In the genomic region with DNA sequence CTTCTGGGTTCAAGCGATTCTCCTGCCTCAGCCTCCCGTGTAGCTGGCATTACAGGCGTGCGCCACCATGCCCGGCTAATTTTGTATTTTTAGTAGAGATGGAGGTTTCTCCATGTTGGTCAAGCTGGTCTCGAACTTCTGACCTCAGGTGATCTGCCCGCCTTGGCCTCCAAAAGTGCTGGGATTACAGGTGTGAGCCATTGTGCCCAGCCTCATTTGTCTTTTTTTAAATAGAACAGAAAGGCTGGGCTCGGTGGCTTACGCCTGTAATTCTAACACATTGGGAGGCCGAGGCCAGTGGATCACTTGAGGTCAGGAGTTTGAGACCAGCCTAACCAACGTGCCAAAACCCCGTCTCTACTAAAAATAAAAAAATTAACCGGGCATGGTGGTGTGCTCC, we compare ENCODE assay signal across 11 cellular contexts. TPM values are rescaled to one million over a fixed set of nuclear protein-coding genes. Genes with fewer than 3 reads are reported as not detected.
A peak's percentile ranks its signal among the peaks of the same experiment; 100 is the strongest.
DNase-seq lines count a peak whose midpoint lies in the region; ATAC-seq and TF ChIP-seq lines count a peak whose summit lies in the region.
"Not testable (repeated sequence)": the region's sequence is repeated elsewhere in the genome, so short reads cannot be mapped to it uniquely, and the experiment has no call there.
"Had no signal": no experiment of that assay in that cellular context is flagged by ENCODE, and none has a peak within 500 bp of the region (broad histone marks: within the 10 kb centered on the region; RNA-seq: fewer than 3 reads in every experiment).

No MANE protein-coding gene starts in this region.

- H3K9me3 Mint-ChIP-seq in CD4-positive, CD25-positive, alpha-beta regulatory T cell; T-helper 1 cell treated with Interleukin-12 subunit alpha and Interleukin-12 subunit beta and Interleukin-4 antibody, amounts not matched to agents 30 μg/mL and 1 μg/mL, for 36 hours; activated T-cell treated with anti-CD3 and anti-CD28 coated beads, Interleukin-2, amount 50 U/mL, for 4 hours; activated naive CD8-positive, alpha-beta T cell treated with anti-CD3 and anti-CD28 coated beads for 36 hours; natural killer cell: not testable (repeated sequence)

- peaks cover 81% of the 10 kb centered on the region for H3K79me2 ChIP-seq in HCT116 (ENCODE audit: insufficient read depth, low read length)

- RAD21 ChIA-PET in HCT116 (lab: Charles Lee; ENCODE audit: low non-redundant PET in 1 of 2, low total read pairs in 2 of 2, uncharacterized antibody in 2 of 2, unreplicated experiment in 2 of 2): interaction anchor here (0.7 kb wide), 4 partner anchors 45 to 164 kb away, joined by 3 to 9 read pairs (median 3); no protein-coding TSS in a partner anchor

- not testable (repeated sequence) for H3K4me3 ChIP-seq in CD4-positive, CD25-positive, alpha-beta regulatory T cell (ENCODE audit: low read depth, low read length); skeletal muscle satellite cell (ENCODE audit: low read length)
- peak overlapping the region; percentile 98 to 100 for H3K4me3 ChIP-seq in HCT116 (replicated peaks in 1 of 2; ENCODE audit: low read depth in 1 of 2, low read length in 2 of 2)

- not testable (repeated sequence) for TF ChIP-seq CTCF in HCT116 (IDR thresholded peaks at IDR 0.05 in 2 of 3, conservative IDR thresholded peaks at IDR 0.05 in 1 of 3; ENCODE audit: borderline replicate concordance in 1 of 3, insufficient read depth in 1 of 3, low read depth in 2 of 3, low read length in 2 of 3); natural killer cell (IDR thresholded peaks at IDR 0.05)

- intact Hi-C loops in HCT116 (cut with micrococcal nuclease): loop anchor here (10.0 kb wide), 2 partner anchors 108 to 132 kb away; partner anchors contain the start of genes LIME1, SAMD10 and SLC2A4RG
- intact Hi-C loops in natural killer cell (cut with micrococcal nuclease): not testable (repeated sequence)

- DNase-seq in CD4-positive, CD25-positive, alpha-beta regulatory T cell; HCT116 (ENCODE audit: low read depth, low spot score); activated T-cell treated with anti-CD3 and anti-CD28 coated beads, Interleukin-2, amount 50 U/mL, for 4 hours; activated naive CD8-positive, alpha-beta T cell treated with anti-CD3 and anti-CD28 coated beads for 36 hours; epithelial cell of prostate (ENCODE audit: low read depth, low spot score); natural killer cell: not testable (repeated sequence)

- H3K36me3 ChIP-seq in CD4-positive, CD25-positive, alpha-beta regulatory T cell (ENCODE audit: control insufficient read depth, insufficient read depth, low read length): peaks cover 25% of the 10 kb centered on the region
- H3K36me3 ChIP-seq in HCT116 (ENCODE audit: control insufficient read depth in 1 of 2, insufficient read depth in 2 of 2, low read length in 2 of 2): peaks cover 20 to 39% of the 10 kb centered on the region in 2 experiments
- H3K36me3 ChIP-seq in skeletal muscle satellite cell (ENCODE audit: insufficient read depth, low read length): peaks cover 37% of the 10 kb centered on the region

- TF ChIP-seq POLR2A in HCT116 (IDR thresholded peaks at IDR 0.05; ENCODE audit: borderline replicate concordance, extremely low read depth, insufficient read depth, insufficient read length): not testable (repeated sequence)

- BruUV-seq in HCT116 (replicated peaks; lab: Mats Ljungman, UMichigan): not testable (repeated sequence)

- not testable (repeated sequence) for TF ChIP-seq RAD21 in HCT116 (IDR thresholded peaks at IDR 0.05; ENCODE audit: low read depth)

- H3K4me2 ChIP-seq in HCT116 (ENCODE audit: low read length) (peak overlapping the region; percentile 88), skeletal muscle satellite cell (ENCODE audit: low read length) (peak overlapping the region; percentile 85)

- not testable (repeated sequence) for H3K27me3 Mint-ChIP-seq in CD4-positive, CD25-positive, alpha-beta regulatory T cell; T-helper 1 cell treated with Interleukin-12 subunit alpha and Interleukin-12 subunit beta and Interleukin-4 antibody, amounts not matched to agents 30 μg/mL and 1 μg/mL, for 36 hours (ENCODE audit: low read depth); activated T-cell treated with anti-CD3 and anti-CD28 coated beads, Interleukin-2, amount 50 U/mL, for 4 hours (ENCODE audit: low read depth); activated naive CD8-positive, alpha-beta T cell treated with anti-CD3 and anti-CD28 coated beads for 36 hours; natural killer cell (ENCODE audit: low read depth in 2 of 2)

- not testable (repeated sequence) for H3K27ac Mint-ChIP-seq in CD4-positive, CD25-positive, alpha-beta regulatory T cell; T-helper 1 cell treated with Interleukin-12 subunit alpha and Interleukin-12 subunit beta and Interleukin-4 antibody, amounts not matched to agents 30 μg/mL and 1 μg/mL, for 36 hours; activated naive CD8-positive, alpha-beta T cell treated with anti-CD3 and anti-CD28 coated beads for 36 hours; natural killer cell

- H3K4me1 Mint-ChIP-seq in CD4-positive, CD25-positive, alpha-beta regulatory T cell: peaks cover 0 to 32% (median 24%) of the 10 kb centered on the region in 4 donors
- peaks cover 21% of the 10 kb centered on the region for H3K4me1 Mint-ChIP-seq in T-helper 1 cell treated with Interleukin-12 subunit alpha and Interleukin-12 subunit beta and Interleukin-4 antibody, amounts not matched to agents 30 μg/mL and 1 μg/mL, for 36 hours (ENCODE audit: low read depth)
- peaks cover 23% of the 10 kb centered on the region for H3K4me1 Mint-ChIP-seq in activated T-cell treated with anti-CD3 and anti-CD28 coated beads, Interleukin-2, amount 50 U/mL, for 4 hours (ENCODE audit: low read depth)
- peaks cover 19% of the 10 kb centered on the region for H3K4me1 Mint-ChIP-seq in activated naive CD8-positive, alpha-beta T cell treated with anti-CD3 and anti-CD28 coated beads for 36 hours
- peaks cover 26 to 30% of the 10 kb centered on the region in 2 donors for H3K4me1 Mint-ChIP-seq in natural killer cell

- CTCF ChIA-PET in HCT116 (lab: Charles Lee): interaction anchor here (0.8 to 2.5 kb wide), 4 partner anchors 160 to 329 kb away, joined by 3 to 20 read pairs (median 4); partner anchors contain the start of genes ARFRP1, PTK6 and ZGPAT

- POLR2A ChIA-PET in HCT116 (lab: Charles Lee): interaction anchor here (0.7 to 3.2 kb wide), 4 partner anchors 9 to 330 kb away, joined by 3 to 15 read pairs (median 4); partner anchors contain the start of genes ARFRP1, PTK6 and ZGPAT

- not testable (repeated sequence) for H4K20me1 ChIP-seq in HCT116 (ENCODE audit: insufficient read depth)

- not testable (repeated sequence) for ATAC-seq in CD4-positive, CD25-positive, alpha-beta regulatory T cell (ENCODE audit: low read depth in 2 of 2); HCT116; activated T-cell treated with anti-CD3 and anti-CD28 coated beads, Interleukin-2, amount 50 U/mL, for 4 hours; natural killer cell

- not testable (repeated sequence) for H3K9me3 ChIP-seq in CD4-positive, CD25-positive, alpha-beta regulatory T cell (ENCODE audit: control insufficient read depth in 2 of 2, low read length in 2 of 2); HCT116 (ENCODE audit: control insufficient read depth in 1 of 2, insufficient read depth in 1 of 2, low read depth in 1 of 2, low read length in 2 of 2); skeletal muscle satellite cell (replicated peaks; ENCODE audit: low read length)

- not testable (repeated sequence) for H3K27ac ChIP-seq in CD4-positive, CD25-positive, alpha-beta regulatory T cell (ENCODE audit: insufficient read depth, low read length, poor library complexity, severe bottlenecking)
- H3K27ac ChIP-seq in HCT116 (ENCODE audit: low read depth, low read length): peak overlapping the region; percentile 95
- peak overlapping the region; percentile 99 for H3K27ac ChIP-seq in epithelial cell of prostate

- H3K4me3 Mint-ChIP-seq in CD4-positive, CD25-positive, alpha-beta regulatory T cell: peak overlapping the region; percentile 93 to 97 (median 95)
- H3K4me3 Mint-ChIP-seq in T-helper 1 cell treated with Interleukin-12 subunit alpha and Interleukin-12 subunit beta and Interleukin-4 antibody, amounts not matched to agents 30 μg/mL and 1 μg/mL, for 36 hours: peak overlapping the region; percentile 37
- peak overlapping the region; percentile 88 for H3K4me3 Mint-ChIP-seq in activated T-cell treated with anti-CD3 and anti-CD28 coated beads, Interleukin-2, amount 50 U/mL, for 4 hours
- peak overlapping the region; percentile 32 for H3K4me3 Mint-ChIP-seq in activated naive CD8-positive, alpha-beta T cell treated with anti-CD3 and anti-CD28 coated beads for 36 hours
- H3K4me3 Mint-ChIP-seq in natural killer cell: peak overlapping the region; percentile 52

- not testable (repeated sequence) for H3K9me2 ChIP-seq in HCT116 (ENCODE audit: insufficient read depth)

- peak overlapping the region; percentile 100 for H3K9ac ChIP-seq in HCT116 (ENCODE audit: low read length)
- H3K9ac ChIP-seq in skeletal muscle satellite cell (ENCODE audit: low read depth, low read length): not testable (repeated sequence)

- H3K36me3 Mint-ChIP-seq in CD4-positive, CD25-positive, alpha-beta regulatory T cell; natural killer cell: not testable (repeated sequence)
- H3K36me3 Mint-ChIP-seq in T-helper 1 cell treated with Interleukin-12 subunit alpha and Interleukin-12 subunit beta and Interleukin-4 antibody, amounts not matched to agents 30 μg/mL and 1 μg/mL, for 36 hours (ENCODE audit: low read depth): peaks cover 12% of the 10 kb centered on the region
- H3K36me3 Mint-ChIP-seq in activated T-cell treated with anti-CD3 and anti-CD28 coated beads, Interleukin-2, amount 50 U/mL, for 4 hours (ENCODE audit: insufficient read depth): peaks cover 16% of the 10 kb centered on the region
- peaks cover 11% of the 10 kb centered on the region for H3K36me3 Mint-ChIP-seq in activated naive CD8-positive, alpha-beta T cell treated with anti-CD3 and anti-CD28 coated beads for 36 hours

- H3K27me3 ChIP-seq in CD4-positive, CD25-positive, alpha-beta regulatory T cell (ENCODE audit: control insufficient read depth, insufficient read depth, low read length); HCT116 (ENCODE audit: insufficient read depth, low read length); skeletal muscle satellite cell (ENCODE audit: control insufficient read depth, insufficient read depth, low read length): not testable (repeated sequence)

- peaks cover 29% of the 10 kb centered on the region for H3K4me1 ChIP-seq in CD4-positive, CD25-positive, alpha-beta regulatory T cell (ENCODE audit: control insufficient read depth, insufficient read depth, low read length, poor library complexity, severe bottlenecking)
- H3K4me1 ChIP-seq in HCT116 (ENCODE audit: control insufficient read depth in 1 of 2, insufficient read depth in 2 of 2, low read length in 2 of 2): peaks cover 14 to 19% of the 10 kb centered on the region in 2 experiments
- not testable (repeated sequence) for H3K4me1 ChIP-seq in skeletal muscle satellite cell (ENCODE audit: control insufficient read depth, insufficient read depth, low read length)

- H2AFZ ChIP-seq in HCT116 (ENCODE audit: low read depth, low read length, poor library complexity, severe bottlenecking): not testable (repeated sequence)

RNA-seq across cellular contexts. Expression of gene TPD52L2, which starts 2.0 kb away (rescaled TPM):
- 33.7 TPM for total RNA-seq in CD4-positive, CD25-positive, alpha-beta regulatory T cell
- 10 to 100 TPM; 69.0 to 72.1 (median 69.9) TPM for polyA plus RNA-seq in CD4-positive, CD25-positive, alpha-beta regulatory T cell
- 149 TPM for total RNA-seq in HCT116 (2021; ENCODE audit: unreplicated experiment)
- polyA plus RNA-seq in HCT116 (2012): 105 and 113 TPM in 2 replicates
- 10 to 100 TPM; 87.4 to 95.0 (median 89.3) TPM for total RNA-seq in activated T-cell treated with anti-CD3 and anti-CD28 coated beads, Interleukin-2, amount 50 U/mL, for 4 hours
- total RNA-seq in activated naive CD8-positive, alpha-beta T cell treated with anti-CD3 and anti-CD28 coated beads for 36 hours: 10 to 100 TPM; 58.6 to 58.9 TPM
- total RNA-seq in natural killer cell: 10 to 100 TPM; 36.8 to 47.2 (median 45.1) TPM
- total RNA-seq in skeletal muscle satellite cell (2012; rRNA removed): 126 and 129 TPM in 2 replicates

RNA-seq across cellular contexts. Expression of gene ABHD16B, which starts 5.7 kb away (rescaled TPM):
- total RNA-seq in CD4-positive, CD25-positive, alpha-beta regulatory T cell: not detected
- polyA plus RNA-seq in CD4-positive, CD25-positive, alpha-beta regulatory T cell: under 1 TPM in 1 of 4 donors, not detected in 3; 0.21 TPM
- total RNA-seq in HCT116 (2021; ENCODE audit: unreplicated experiment) (not detected), natural killer cell (not detected)
- 0.86 TPM in 1 of 2 replicates, not detected in the other for polyA plus RNA-seq in HCT116 (2012)
- not detected for total RNA-seq in activated T-cell treated with anti-CD3 and anti-CD28 coated beads, Interleukin-2, amount 50 U/mL, for 4 hours
- not detected for total RNA-seq in activated naive CD8-positive, alpha-beta T cell treated with anti-CD3 and anti-CD28 coated beads for 36 hours
- not detected in 2 replicates for total RNA-seq in skeletal muscle satellite cell (2012; rRNA removed)
- total RNA-seq: A673, K562, RPMI7951 had no signal
- polyA plus RNA-seq: K562 had no signal

RNA-seq across cellular contexts. Expression of gene DNAJC5, which starts 27.9 kb away (rescaled TPM):
- 34.9 TPM for total RNA-seq in CD4-positive, CD25-positive, alpha-beta regulatory T cell
- 1 to 10 TPM; 5.0 to 7.0 (median 5.8) TPM for polyA plus RNA-seq in CD4-positive, CD25-positive, alpha-beta regulatory T cell
- total RNA-seq in HCT116 (2021; ENCODE audit: unreplicated experiment) (38.3 TPM), natural killer cell (10 to 100 TPM; 27.5 to 45.1 (median 42.8) TPM)
- 27.0 and 27.6 TPM in 2 replicates for polyA plus RNA-seq in HCT116 (2012)
- total RNA-seq in activated T-cell treated with anti-CD3 and anti-CD28 coated beads, Interleukin-2, amount 50 U/mL, for 4 hours: 10 to 100 TPM; 37.2 to 38.5 (median 37.8) TPM
- 10 to 100 TPM; 32.1 to 32.9 TPM for total RNA-seq in activated naive CD8-positive, alpha-beta T cell treated with anti-CD3 and anti-CD28 coated beads for 36 hours
- total RNA-seq in skeletal muscle satellite cell (2012; rRNA removed): 47.7 and 48.9 TPM in 2 replicates

RNA-seq across cellular contexts. Expression of gene ZBTB46, which starts 36.0 kb away (rescaled TPM):
- 0.49 TPM for total RNA-seq in CD4-positive, CD25-positive, alpha-beta regulatory T cell
- under 1 TPM in 2 of 4 donors, not detected in 2; 0.03 to 0.09 TPM for polyA plus RNA-seq in CD4-positive, CD25-positive, alpha-beta regulatory T cell
- total RNA-seq in HCT116 (2021; ENCODE audit: unreplicated experiment) (10.7 TPM), natural killer cell (1 to 10 TPM; 1.1 TPM)
- 4.1 and 4.8 TPM in 2 replicates for polyA plus RNA-seq in HCT116 (2012)
- total RNA-seq in activated T-cell treated with anti-CD3 and anti-CD28 coated beads, Interleukin-2, amount 50 U/mL, for 4 hours: 1 to 10 TPM in 2 of 3 donors, under 1 TPM in 1; 0.89 to 3.8 (median 2.2) TPM
- total RNA-seq in activated naive CD8-positive, alpha-beta T cell treated with anti-CD3 and anti-CD28 coated beads for 36 hours: under 1 TPM in 1 of 2 experiments, not detected in 1; 0.04 TPM
- total RNA-seq in skeletal muscle satellite cell (2012; rRNA removed): 1.0 and 1.3 TPM in 2 replicates

Comparison
In these comparisons a context has a peak if more than half of its experiments do, and no peak if none do; other contexts are left out.
1. H3K4me3 Mint-ChIP-seq: peak in every context shown above with its lines; median percentile 95 in CD4-positive, CD25-positive, alpha-beta regulatory T cell; 88 in activated T-cell treated with anti-CD3 and anti-CD28 coated beads, Interleukin-2, amount 50 U/mL, for 4 hours; 52 in natural killer cell; 37 in T-helper 1 cell treated with Interleukin-12 subunit alpha and Interleukin-12 subunit beta and Interleukin-4 antibody, amounts not matched to agents 30 μg/mL and 1 μg/mL, for 36 hours; 32 in activated naive CD8-positive, alpha-beta T cell treated with anti-CD3 and anti-CD28 coated beads for 36 hours.